20 cellular contexts compared by ENCODE assay signal in genomic region chr11:947744-948143, GRCh38. TPM values are rescaled to one million over a fixed set of nuclear protein-coding genes. Genes with fewer than 3 reads are reported as not detected.
DNase-seq lines count a peak whose midpoint lies in the region; ATAC-seq and TF ChIP-seq lines count a peak whose summit lies in the region.
"Had no signal": no experiment of that assay in that cellular context is flagged by ENCODE, and none has a peak within 500 bp of the region (broad histone marks: within the 10 kb centered on the region; RNA-seq: fewer than 3 reads in every experiment).

No MANE protein-coding gene starts in this region.

- intact Hi-C loops in Right ventricle myocardium inferior (cut with DNase I), result no loop called here
- intact Hi-C loops in heart right ventricle (cut with DNase I), result no loop called here

- POLR2A ChIA-PET in WTC11 (lab: Charles Lee), result no interaction called here

- 95% methylated on average over 4 of the region's 4 CpGs for WGBS in heart right ventricle, 2 donors
- WGBS in hepatocyte (ENCODE audit: low lambda C conversion rate, missing lambda C conversion rate), result 87% methylated on average over 4 of the region's 4 CpGs

- H3K4me1 Mint-ChIP-seq in WTC11, result peaks cover 67% of the 10 kb centered on the region

- H3K9me3 ChIP-seq in heart right ventricle (peaks cover 0 to 15% (median 6%) of the 10 kb centered on the region in 11 donors), hepatocyte (ENCODE audit: low read depth) (no peaks in the 10 kb centered on the region), neural cell (ENCODE audit: low read length) (peaks cover 7% of the 10 kb centered on the region)

- H3K4me1 ChIP-seq in heart right ventricle (peaks cover 0 to 25% (median 4%) of the 10 kb centered on the region in 9 donors), hepatocyte (ENCODE audit: insufficient read depth) (peaks cover 35% of the 10 kb centered on the region)

- ATAC-seq in Right ventricle myocardium inferior (no peak), heart right ventricle (no peak), WTC11 (no peak), HG02840 (IDR thresholded peaks at IDR 0.05; ENCODE audit: low FRiP score, unreplicated experiment) (no peak), HG03457 (IDR thresholded peaks at IDR 0.05; ENCODE audit: unreplicated experiment) (no peak)
- ATAC-seq: CD8-positive, alpha-beta T cell had no signal

- H3K9ac ChIP-seq in neural cell (ENCODE audit: low read length), result no peak overlapping the region
- H3K9ac ChIP-seq: BLaER1 had no signal

- H3K4me3 Mint-ChIP-seq in WTC11, result no peak overlapping the region
- H3K4me3 Mint-ChIP-seq: B cell; CD4-positive, CD25-positive, alpha-beta regulatory T cell; CD8-positive, alpha-beta T cell; HFFc6 had no signal

- no peaks in the 10 kb centered on the region for H3K27me3 ChIP-seq in heart right ventricle
- no peaks in the 10 kb centered on the region for H3K27me3 ChIP-seq in hepatocyte
- no peaks in the 10 kb centered on the region for H3K27me3 ChIP-seq in neural cell (ENCODE audit: insufficient read depth, low read depth, low read length)
- H3K27me3 ChIP-seq: BLaER1 had no signal

- no peak for TF ChIP-seq RAD21 in neural cell (conservative IDR thresholded peaks at IDR 0.05)

- no peaks in the 10 kb centered on the region for H3F3A ChIP-seq in neural cell (ENCODE audit: insufficient read depth, low read length, poor library complexity, severe bottlenecking)

- peak overlapping the region; percentile 17; the same call in 1 of the 2 replicates for H3K27ac Mint-ChIP-seq in WTC11
- H3K27ac Mint-ChIP-seq: B cell; CD4-positive, CD25-positive, alpha-beta regulatory T cell; CD8-positive, alpha-beta T cell; HFFc6 had no signal

- peak; percentile 9 for DNase-seq in Right ventricle myocardium inferior (ENCODE audit: missing footprints)
- DNase-seq in heart right ventricle, result no peak
- no peak for DNase-seq in WTC11 (ENCODE audit: low spot score)
- no peak for DNase-seq in hepatocyte (ENCODE audit: low spot score)
- DNase-seq in dermis blood vessel endothelial cell, result no peak
- DNase-seq: CD4-positive, CD25-positive, alpha-beta regulatory T cell; CD8-positive, alpha-beta T cell; DMS53; DMS79 treated with DMSO at 0.1 percent for 48 hours; GF-D8; GOT3; HFFc6 had no signal

- H3K4me3 ChIP-seq in heart right ventricle, result no peak overlapping the region
- no peak overlapping the region for H3K4me3 ChIP-seq in hepatocyte
- H3K4me3 ChIP-seq in neural cell (ENCODE audit: low read length), result no peak overlapping the region
- H3K4me3 ChIP-seq: BLaER1, HAP-1 had no signal

- H2AFZ ChIP-seq in hepatocyte (no peak overlapping the region), neural cell (ENCODE audit: low read depth, low read length) (no peak overlapping the region)

- CTCF ChIA-PET in WTC11 (lab: Charles Lee), result interaction anchor here (3.7 kb wide), 1 partner anchor 25 kb away, joined by 43 read pairs; the partner anchor contains the start of gene AP2A2

- H3K36me3 Mint-ChIP-seq in WTC11, result peaks cover 27% of the 10 kb centered on the region

- TF ChIP-seq EP300 in neural cell (conservative IDR thresholded peaks at IDR 0.05; ENCODE audit: poor library complexity, severe bottlenecking), result no peak

- no peak overlapping the region for H3K4me2 ChIP-seq in hepatocyte
- H3K4me2 ChIP-seq in neural cell (ENCODE audit: low read length), result no peak overlapping the region
- H3K4me2 ChIP-seq: BLaER1 had no signal

- no peaks in the 10 kb centered on the region for H3K27me3 Mint-ChIP-seq in WTC11 (ENCODE audit: low read depth)
- H3K27me3 Mint-ChIP-seq: B cell; CD4-positive, CD25-positive, alpha-beta regulatory T cell had no signal

- H3K79me2 ChIP-seq in hepatocyte (peaks cover 83% of the 10 kb centered on the region), neural cell (replicated peaks; ENCODE audit: insufficient read depth, low read length) (peaks cover 42% of the 10 kb centered on the region)

- no peak for TF ChIP-seq CTCF in heart right ventricle (IDR thresholded peaks at IDR 0.05)
- no peak for TF ChIP-seq CTCF in WTC11 (IDR thresholded peaks at IDR 0.05)
- no peak for TF ChIP-seq CTCF in hepatocyte (IDR thresholded peaks at IDR 0.05; ENCODE audit: poor library complexity)
- no peak for TF ChIP-seq CTCF in neural cell (IDR thresholded peaks at IDR 0.05; ENCODE audit: poor library complexity, severe bottlenecking)

- H3K9me2 ChIP-seq in hepatocyte (replicated peaks; ENCODE audit: insufficient read depth), result no peaks in the 10 kb centered on the region
- H3K9me2 ChIP-seq in neural cell (ENCODE audit: insufficient read depth, low read length), result no peaks in the 10 kb centered on the region

- H3K36me3 ChIP-seq in heart right ventricle, result peaks cover 0 to 56% (median 6%) of the 10 kb centered on the region in 9 donors
- no peaks in the 10 kb centered on the region for H3K36me3 ChIP-seq in hepatocyte (replicated peaks; ENCODE audit: insufficient read depth, low read depth)
- H3K36me3 ChIP-seq in neural cell (ENCODE audit: insufficient read depth, low read length), result no peaks in the 10 kb centered on the region

- peaks cover 5% of the 10 kb centered on the region for H4K20me1 ChIP-seq in hepatocyte (ENCODE audit: insufficient read depth, poor library complexity, severe bottlenecking)
- no peaks in the 10 kb centered on the region for H4K20me1 ChIP-seq in neural cell (ENCODE audit: insufficient read depth)

- H3K9me3 Mint-ChIP-seq in WTC11, result peaks cover 9% of the 10 kb centered on the region; the same call in 1 of the 2 replicates

- H3K27ac ChIP-seq in heart right ventricle (no peak overlapping the region), hepatocyte (peak overlapping the region; percentile 5), neural cell (ENCODE audit: low read length) (peak overlapping the region; percentile 22)
- H3K27ac ChIP-seq: 22Rv1, BLaER1, C4-2B had no signal

TF ChIP-seq in WTC11, 78 proteins besides CTCF, POLR2A, EP300 and RAD21 (continues in another document):
- TF ChIP-seq CREM (CRISPR knock-in tag; IDR thresholded peaks at IDR 0.05) (no peak), FOXP4 (CRISPR knock-in tag; IDR thresholded peaks at IDR 0.05) (no peak), TEAD1 (CRISPR knock-in tag; IDR thresholded peaks at IDR 0.05) (no peak)

TF ChIP-seq in neural cell, 6 proteins besides CTCF, POLR2A, EP300 and RAD21:
- TF ChIP-seq REST (IDR thresholded peaks at IDR 0.05; ENCODE audit: borderline replicate concordance), result no peak
- no peak for TF ChIP-seq TAF1 (IDR thresholded peaks at IDR 0.05; ENCODE audit: low read depth)
- TF ChIP-seq EZH2 (IDR thresholded peaks at IDR 0.05; ENCODE audit: borderline replicate concordance, insufficient read depth, low read length, poor library complexity, severe bottlenecking), result no peak
- no peak for TF ChIP-seq SMC3 (conservative IDR thresholded peaks at IDR 0.05; ENCODE audit: poor library complexity)
- TF ChIP-seq MXI1 (conservative IDR thresholded peaks at IDR 0.05; ENCODE audit: poor library complexity, severe bottlenecking), result no peak
- TF ChIP-seq POLR2AphosphoS5 (IDR thresholded peaks at IDR 0.05), result no peak
TF ChIP-seq in neural cell: peak in this region for 0.

RNA-seq across cellular contexts. Expression of gene AP2A2, which starts 22.1 kb away (rescaled TPM):
- 51.7 TPM for total RNA-seq in Right ventricle myocardium inferior
- total RNA-seq in heart right ventricle, result 10 to 100 TPM; 28.9 to 58.4 (median 38.8) TPM
- polyA plus RNA-seq in heart right ventricle, result 10 to 100 TPM; 24.3 to 27.9 TPM
- 47.1 to 52.3 TPM (median 51.0 TPM) in 3 replicates for total RNA-seq in WTC11 (2021)
- 57.8 and 68.0 TPM in 2 replicates for total RNA-seq in hepatocyte
- 49.7 and 56.2 TPM in 2 replicates for polyA plus RNA-seq in hepatocyte
- polyA plus RNA-seq in neural cell, result 46.5 and 46.8 TPM in 2 replicates
- 55.1 and 61.8 TPM in 2 replicates for polyA minus RNA-seq in neural cell
- 51.1 and 57.9 TPM in 2 replicates for total RNA-seq in dermis blood vessel endothelial cell

RNA-seq across cellular contexts. Expression of gene CHID1, which starts 37.1 kb away (rescaled TPM):
- 49.4 TPM for total RNA-seq in Right ventricle myocardium inferior
- 10 to 100 TPM; 47.9 to 75.2 (median 62.4) TPM for total RNA-seq in heart right ventricle
- polyA plus RNA-seq in heart right ventricle, result 10 to 100 TPM; 40.1 to 53.5 TPM
- total RNA-seq in WTC11 (2021), result 92.8 to 99.6 TPM (median 94.2 TPM) in 3 replicates
- 61.5 and 92.4 TPM in 2 replicates for total RNA-seq in hepatocyte
- polyA plus RNA-seq in hepatocyte, result 152 and 155 TPM in 2 replicates
- 51.2 and 81.3 TPM in 2 replicates for polyA plus RNA-seq in neural cell
- 35.9 and 45.5 TPM in 2 replicates for polyA minus RNA-seq in neural cell
- total RNA-seq in dermis blood vessel endothelial cell, result 38.1 and 56.4 TPM in 2 replicates

Comparison
In these comparisons a context has a peak if more than half of its experiments do, and no peak if none do; other contexts are left out.
1. H3K27ac ChIP-seq: peak in hepatocyte (single experiment) and neural cell (single experiment); none in heart right ventricle (0 of 10).